ENCODE assay signal across 12 cellular contexts in the genomic region with DNA sequence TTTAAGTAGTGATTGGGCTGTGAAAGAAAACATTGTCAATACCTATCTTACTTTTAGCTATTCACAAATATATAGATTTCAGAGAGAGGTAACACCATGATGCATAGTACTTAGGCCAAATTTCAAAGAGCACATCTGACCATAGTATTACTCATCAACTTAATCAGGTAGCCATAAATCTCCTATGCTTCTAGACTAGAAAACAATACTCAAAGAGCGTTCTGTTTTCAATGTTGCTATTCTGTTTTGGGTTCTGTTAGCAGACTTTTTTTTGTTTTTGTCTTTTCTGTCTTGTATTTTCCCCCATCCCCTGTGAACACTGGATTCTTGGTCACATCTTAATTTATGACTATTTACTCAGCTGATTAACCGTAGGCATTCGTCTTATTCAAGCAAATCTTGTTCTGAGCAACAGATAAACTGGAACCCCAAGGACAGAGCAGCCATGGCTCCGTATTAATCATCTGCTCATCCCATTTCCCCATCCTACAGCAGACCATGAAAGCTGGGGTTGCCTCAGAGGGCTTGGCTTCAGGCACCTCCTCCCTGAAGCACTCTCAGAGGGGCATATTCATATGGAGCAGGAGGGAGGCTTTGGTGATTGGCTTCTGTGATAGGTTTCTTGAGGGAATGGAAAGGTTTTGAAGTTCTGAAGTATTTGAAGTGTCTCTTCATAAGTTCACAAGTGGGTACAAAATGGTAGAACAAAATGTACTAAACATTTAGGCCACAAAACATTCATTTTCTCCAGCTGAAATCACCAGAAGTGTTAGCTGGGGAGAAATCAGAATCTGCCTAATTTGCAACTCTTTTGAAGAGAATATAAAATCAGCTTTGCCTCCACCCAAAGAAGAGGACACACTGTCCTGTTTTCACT.
DNase-seq lines count a peak whose midpoint lies in the region; ATAC-seq and TF ChIP-seq lines count a peak whose summit lies in the region.
"Had no signal": no experiment of that assay in that cellular context is flagged by ENCODE, and none has a peak within 500 bp of the region (broad histone marks: within the 10 kb centered on the region; RNA-seq: fewer than 3 reads in every experiment).

No MANE protein-coding gene starts in this region.

- peaks cover 6% of the 10 kb centered on the region for H3K4me1 ChIP-seq in CD8-positive, alpha-beta memory T cell (ENCODE audit: insufficient read depth, low read length)
- H3K4me1 ChIP-seq in naive thymus-derived CD4-positive, alpha-beta T cell (ENCODE audit: control insufficient read depth in 2 of 2, insufficient read depth in 2 of 2, low read length in 2 of 2) = peaks cover 0 to 3% of the 10 kb centered on the region in 2 donors

- no peaks in the 10 kb centered on the region for H3K9me3 ChIP-seq in CD8-positive, alpha-beta memory T cell (ENCODE audit: low read length)
- no peaks in the 10 kb centered on the region for H3K9me3 ChIP-seq in naive thymus-derived CD4-positive, alpha-beta T cell (ENCODE audit: control insufficient read depth in 2 of 3, low read length in 3 of 3)
- H3K9me3 ChIP-seq: BE2C, mucosa of descending colon had no signal

- H3K9me3 Mint-ChIP-seq in CD8-positive, alpha-beta memory T cell = no peaks in the 10 kb centered on the region
- H3K9me3 Mint-ChIP-seq in central memory CD8-positive, alpha-beta T cell = no peaks in the 10 kb centered on the region
- H3K9me3 Mint-ChIP-seq in naive thymus-derived CD4-positive, alpha-beta T cell = no peaks in the 10 kb centered on the region
- H3K9me3 Mint-ChIP-seq: activated B cell treated with CpG ODN at 0.5 μM for 24 hours had no signal

- no peak overlapping the region for H3K4me3 ChIP-seq in CD8-positive, alpha-beta memory T cell (ENCODE audit: low read length)
- no peak overlapping the region for H3K4me3 ChIP-seq in naive thymus-derived CD4-positive, alpha-beta T cell (ENCODE audit: low read length)
- H3K4me3 ChIP-seq: mucosa of descending colon had no signal

- H3K27ac Mint-ChIP-seq in CD8-positive, alpha-beta memory T cell = peak overlapping the region in 6 of 8 donors; percentile 1 to 75 (median 40)
- H3K27ac Mint-ChIP-seq in central memory CD8-positive, alpha-beta T cell (ENCODE audit: low read depth) = peak overlapping the region; percentile 66
- H3K27ac Mint-ChIP-seq in naive thymus-derived CD4-positive, alpha-beta T cell = peak overlapping the region in 6 of 9 donors; percentile 1 to 58 (median 44)
- H3K27ac Mint-ChIP-seq: activated B cell treated with CpG ODN at 0.5 μM for 24 hours had no signal

- H3K27ac ChIP-seq in CD8-positive, alpha-beta memory T cell (ENCODE audit: low read depth, low read length) = no peak overlapping the region
- no peak overlapping the region for H3K27ac ChIP-seq in naive thymus-derived CD4-positive, alpha-beta T cell (ENCODE audit: low read depth, low read length)

- H3K36me3 Mint-ChIP-seq in CD8-positive, alpha-beta memory T cell = peaks cover 0 to 4% (median 2%) of the 10 kb centered on the region in 3 donors
- H3K36me3 Mint-ChIP-seq in central memory CD8-positive, alpha-beta T cell (ENCODE audit: insufficient read depth) = peaks cover 3% of the 10 kb centered on the region
- peaks cover 0 to 9% (median 4%) of the 10 kb centered on the region in 5 donors for H3K36me3 Mint-ChIP-seq in naive thymus-derived CD4-positive, alpha-beta T cell

- no peaks in the 10 kb centered on the region for H3K36me3 ChIP-seq in CD8-positive, alpha-beta memory T cell (ENCODE audit: insufficient read depth, low read length)
- no peaks in the 10 kb centered on the region for H3K36me3 ChIP-seq in naive thymus-derived CD4-positive, alpha-beta T cell (ENCODE audit: control insufficient read depth in 2 of 3, insufficient read depth in 3 of 3, low read length in 3 of 3)
- H3K36me3 ChIP-seq: BE2C had no signal

- no peak for DNase-seq in CD8-positive, alpha-beta memory T cell
- no peak for DNase-seq in HEK293T (ENCODE audit: extremely low spot score)
- DNase-seq in central memory CD8-positive, alpha-beta T cell (ENCODE audit: low spot score in 2 of 2) = no peak
- no peak for DNase-seq in naive thymus-derived CD4-positive, alpha-beta T cell
- no peak for DNase-seq in D341Med (ENCODE audit: low spot score)
- DNase-seq in middle frontal gyrus (ENCODE audit: extremely low spot score, low spot score) = no peak
- no peak for DNase-seq in T1000 (lab: John Stamatoyannopoulos, UW)
- DNase-seq in SIG-M5 (lab: John Stamatoyannopoulos, UW) = no peak
- DNase-seq: activated B cell treated with CpG ODN at 0.5 μM for 24 hours, amniotic stem cell, BE2C, mucosa of descending colon had no signal

- no peaks in the 10 kb centered on the region for H3K27me3 ChIP-seq in CD8-positive, alpha-beta memory T cell (ENCODE audit: insufficient read depth, low read length, poor library complexity, severe bottlenecking)
- H3K27me3 ChIP-seq in naive thymus-derived CD4-positive, alpha-beta T cell (ENCODE audit: control insufficient read depth in 2 of 2, insufficient read depth in 2 of 2, low read length in 2 of 2) = no peaks in the 10 kb centered on the region
- H3K27me3 ChIP-seq: BE2C had no signal

- H3K4me1 Mint-ChIP-seq in CD8-positive, alpha-beta memory T cell = peaks cover 66 to 95% (median 90%) of the 10 kb centered on the region in 3 donors
- peaks cover 52% of the 10 kb centered on the region for H3K4me1 Mint-ChIP-seq in central memory CD8-positive, alpha-beta T cell
- peaks cover 25 to 100% (median 78%) of the 10 kb centered on the region in 7 donors for H3K4me1 Mint-ChIP-seq in naive thymus-derived CD4-positive, alpha-beta T cell
- H3K4me1 Mint-ChIP-seq: activated B cell treated with CpG ODN at 0.5 μM for 24 hours had no signal

- CTCF ChIA-PET in CD8-positive, alpha-beta memory T cell (lab: Charles Lee) = no interaction called here
- CTCF ChIA-PET in HEK293T (lab: Yijun Ruan, JAX) = no interaction called here
- CTCF ChIA-PET in naive thymus-derived CD4-positive, alpha-beta T cell (lab: Charles Lee) = no interaction called here

- POLR2A ChIA-PET in CD8-positive, alpha-beta memory T cell (lab: Charles Lee) = no interaction called here
- POLR2A ChIA-PET in HEK293T (lab: Yijun Ruan, JAX) = no interaction called here
- POLR2A ChIA-PET in naive thymus-derived CD4-positive, alpha-beta T cell (lab: Charles Lee) = interaction anchor here (0.9 to 1.4 kb wide), 2 partner anchors 16 to 46 kb away, joined by 3 to 4 read pairs; no protein-coding TSS in a partner anchor

- H3K27me3 Mint-ChIP-seq in CD8-positive, alpha-beta memory T cell = peaks cover 0 to 1% of the 10 kb centered on the region in 2 donors
- H3K27me3 Mint-ChIP-seq in central memory CD8-positive, alpha-beta T cell = no peaks in the 10 kb centered on the region
- no peaks in the 10 kb centered on the region for H3K27me3 Mint-ChIP-seq in naive thymus-derived CD4-positive, alpha-beta T cell
- H3K27me3 Mint-ChIP-seq: activated B cell treated with CpG ODN at 0.5 μM for 24 hours had no signal

- no peak for ATAC-seq in central memory CD8-positive, alpha-beta T cell (replicated peaks; ENCODE audit: extremely low read depth, poor library complexity, severe bottlenecking)
- no peak for ATAC-seq in naive thymus-derived CD4-positive, alpha-beta T cell
- ATAC-seq: mucosa of descending colon had no signal

- intact Hi-C loops in naive thymus-derived CD4-positive, alpha-beta T cell (cut with micrococcal nuclease) = loop anchor here in 1 of 2 donors (1.0 kb wide), 1 partner anchor 8 kb away; no protein-coding TSS in a partner anchor

- H3K4me3 Mint-ChIP-seq in CD8-positive, alpha-beta memory T cell = peak overlapping the region in 1 of 7 donors; percentile 64
- no peak overlapping the region for H3K4me3 Mint-ChIP-seq in central memory CD8-positive, alpha-beta T cell
- no peak overlapping the region for H3K4me3 Mint-ChIP-seq in naive thymus-derived CD4-positive, alpha-beta T cell
- H3K4me3 Mint-ChIP-seq: activated B cell treated with CpG ODN at 0.5 μM for 24 hours had no signal

TF ChIP-seq in HEK293T, 16 proteins besides CTCF, POLR2A, EP300 and RAD21:
- TF ChIP-seq ARNT (IDR thresholded peaks at IDR 0.05) (no peak), FOXA1 (IDR thresholded peaks at IDR 0.05) (no peak)
- TF ChIP-seq, protein P1, sequence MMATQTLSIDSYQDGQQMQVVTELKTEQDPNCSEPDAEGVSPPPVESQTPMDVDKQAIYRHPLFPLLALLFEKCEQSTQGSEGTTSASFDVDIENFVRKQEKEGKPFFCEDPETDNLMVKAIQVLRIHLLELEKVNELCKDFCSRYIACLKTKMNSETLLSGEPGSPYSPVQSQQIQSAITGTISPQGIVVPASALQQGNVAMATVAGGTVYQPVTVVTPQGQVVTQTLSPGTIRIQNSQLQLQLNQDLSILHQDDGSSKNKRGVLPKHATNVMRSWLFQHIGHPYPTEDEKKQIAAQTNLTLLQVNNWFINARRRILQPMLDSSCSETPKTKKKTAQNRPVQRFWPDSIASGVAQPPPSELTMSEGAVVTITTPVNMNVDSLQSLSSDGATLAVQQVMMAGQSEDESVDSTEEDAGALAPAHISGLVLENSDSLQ (IDR thresholded peaks at IDR 0.05) = 0 out of 2 replicates have a peak, but pooled peaks have one; percentile 2
